8 cellular contexts compared by ENCODE assay signal in genomic region chr17:17356149-17356930, GRCh38. TPM values are rescaled to one million over a fixed set of nuclear protein-coding genes. Genes with fewer than 3 reads are reported as not detected.
DNase-seq lines count a peak whose midpoint lies in the region; ATAC-seq and TF ChIP-seq lines count a peak whose summit lies in the region.

No MANE protein-coding gene starts in this region.

- intact Hi-C loops in mammary epithelial cell (cut with micrococcal nuclease), result loop anchor here (1.0 to 10.0 kb wide), 10 partner anchors 84 to 686 kb away; partner anchors contain the start of gene RASD1

- no peak overlapping the region for H3K4me2 ChIP-seq in mammary epithelial cell (ENCODE audit: insufficient read depth, low read depth, low read length)

- H3K4me3 ChIP-seq in AG04449 (ENCODE audit: low read depth, low read length), result no peak overlapping the region
- no peak overlapping the region for H3K4me3 ChIP-seq in WI38 (ENCODE audit: low read depth, low read length)
- H3K4me3 ChIP-seq in mammary epithelial cell (replicated peaks in 1 of 3; ENCODE audit: insufficient read depth in 1 of 3, low read depth in 2 of 3, low read length in 3 of 3), result no peak overlapping the region

- CTCF ChIA-PET in AG04449 (lab: Yijun Ruan, JAX) (interaction anchor here (0.6 to 10.3 kb wide), 27 partner anchors 9 to 504 kb away, joined by 3 to 365 read pairs (median 6); partner anchors contain the start of gene RASD1), mammary epithelial cell (lab: Charles Lee; ENCODE audit: low non-redundant PET) (no interaction called here)

- no peaks in the 10 kb centered on the region for H4K20me1 ChIP-seq in mammary epithelial cell (ENCODE audit: insufficient read depth, low read length)

- 39% methylated on average over 6 of the region's 10 CpGs for WGBS in mammary epithelial cell (ENCODE audit: low coverage, missing lambda C conversion rate)

- H3K36me3 ChIP-seq in mammary epithelial cell (ENCODE audit: insufficient read depth, low read length), result no peaks in the 10 kb centered on the region

- H3K27ac ChIP-seq in mammary epithelial cell (ENCODE audit: insufficient read depth, low read depth, low read length), result no peak overlapping the region

- TF ChIP-seq CTCF in AG04449 (IDR thresholded peaks at IDR 0.05; ENCODE audit: insufficient read depth, low read length, missing control alignments) (peak; percentile 98), GM20000 (IDR thresholded peaks at IDR 0.05; ENCODE audit: extremely low read depth, missing control alignments) (peak; percentile 99), WI38 (IDR thresholded peaks at IDR 0.05; ENCODE audit: low read depth, low read length) (peak; percentile 100), mammary epithelial cell (conservative IDR thresholded peaks at IDR 0.05 in 1 of 2, IDR thresholded peaks at IDR 0.05 in 1 of 2; ENCODE audit: extremely low read depth in 1 of 2, insufficient read depth in 1 of 2, low read depth in 1 of 2, low read length in 2 of 2) (peak; percentile 100)

- BruUV-seq in mammary epithelial cell (replicated peaks; lab: Mats Ljungman, UMichigan), result no TSS peak

- in situ Hi-C loops in mammary epithelial cell (cut with MboI; ENCODE audit: low sequenced_read_pairs in 2 of 2), result loop anchor here (5.0 to 25.0 kb wide), 5 partner anchors 141 to 431 kb away; partner anchors contain the start of gene RASD1 (in 1 of the 2)

- no peaks in the 10 kb centered on the region for H3K27me3 ChIP-seq in mammary epithelial cell (ENCODE audit: insufficient read depth, low read length)

- ATAC-seq in HG03135 (IDR thresholded peaks at IDR 0.05; ENCODE audit: unreplicated experiment), result no peak

- H3K79me2 ChIP-seq in mammary epithelial cell (ENCODE audit: insufficient read depth, low read length), result no peaks in the 10 kb centered on the region

- POLR2A ChIA-PET in AG04449 (lab: Yijun Ruan, JAX), result no interaction called here

- H3K9me3 ChIP-seq in mammary epithelial cell (replicated peaks; ENCODE audit: insufficient read depth, low read length), result no peaks in the 10 kb centered on the region

- dilution Hi-C loops in mammary epithelial cell (cut with HindIII; ENCODE audit: low sequenced_read_pairs), result no loop called here

- H2AFZ ChIP-seq in mammary epithelial cell (ENCODE audit: low read depth, low read length), result no peak overlapping the region

- no peaks in the 10 kb centered on the region for H3K4me1 ChIP-seq in mammary epithelial cell (ENCODE audit: insufficient read depth, low read length)

- H3K9ac ChIP-seq in mammary epithelial cell (ENCODE audit: insufficient read depth, low read length), result no peak overlapping the region

- DNase-seq in AG04449 (ENCODE audit: low read depth, low spot score) (peak; percentile 37), GM20000 (ENCODE audit: low spot score) (peak; percentile 85), NCI-H2196 treated with DMSO at 0.1 percent for 48 hours (lab: John Stamatoyannopoulos, UW; ENCODE audit: unreplicated experiment) (peak; percentile 34), mammary epithelial cell (peak; percentile 64), iris pigment epithelial cell (ENCODE audit: low read depth) (peak; percentile 82)
- DNase-seq in stimulated activated CD4-positive, alpha-beta T cell treated with anti-CD3 and anti-CD28 coated beads, Interleukin-15, amount 100 ng/mL, for 48 hours (ENCODE audit: low read depth in 2 of 2), result peak; percentile 43 to 63

RNA-seq across cellular contexts. Expression of gene NT5M, which starts 53.2 kb away (rescaled TPM):
- total RNA-seq in mammary epithelial cell, result 1 to 10 TPM; 3.2 to 3.8 TPM
- polyA plus RNA-seq in mammary epithelial cell, result 1.3 TPM
- polyA minus RNA-seq in mammary epithelial cell, result not detected

Comparison
In these comparisons a context has a peak if more than half of its experiments do, and no peak if none do; other contexts are left out.
1. DNase-seq: peak in every context shown above with its lines; median percentile 85 in GM20000; 82 in iris pigment epithelial cell; 64 in mammary epithelial cell; 53 in stimulated activated CD4-positive, alpha-beta T cell treated with anti-CD3 and anti-CD28 coated beads, Interleukin-15, amount 100 ng/mL, for 48 hours; 37 in AG04449; 34 in NCI-H2196 treated with DMSO at 0.1 percent for 48 hours.